9 cellular contexts compared by ENCODE assay signal in genomic region chr10:23656735-23657134, GRCh38.
DNase-seq lines count a peak whose midpoint lies in the region; TF ChIP-seq lines count a peak whose summit lies in the region.
"Had no signal": no experiment of that assay in that cellular context is flagged by ENCODE, and none has a peak within 500 bp of the region (broad histone marks: within the 10 kb centered on the region; RNA-seq: fewer than 3 reads in every experiment).

No MANE protein-coding gene starts in this region.

- no peaks in the 10 kb centered on the region for H3K36me3 Mint-ChIP-seq in neural crest cell (ENCODE audit: low read depth)

- H3K4me3 ChIP-seq in dorsolateral prefrontal cortex, result no peak overlapping the region

- no peaks in the 10 kb centered on the region for H3K4me1 Mint-ChIP-seq in neural crest cell

- no peaks in the 10 kb centered on the region for H3K9me3 Mint-ChIP-seq in neural crest cell

- TF ChIP-seq CTCF in dorsolateral prefrontal cortex (IDR thresholded peaks at IDR 0.05 in 54 of 56, conservative IDR thresholded peaks at IDR 0.05 in 2 of 56; ENCODE audit: low read depth in 1 of 56, partially characterized antibody in 56 of 56) (peak in 40 of 56 donors; percentile 9 to 48 (median 30)), neural crest cell (conservative IDR thresholded peaks at IDR 0.05) (peak; percentile 67)

- in situ Hi-C loops in KBM-7 (cut with MboI; ENCODE audit: low pct_unique_long_range_greater_than_20kb, low sequenced_read_pairs), result no loop called here

- H3K27me3 Mint-ChIP-seq in neural crest cell (ENCODE audit: low read depth), result peaks cover 3% of the 10 kb centered on the region

- no peak overlapping the region for H3K27ac Mint-ChIP-seq in neural crest cell (ENCODE audit: unreplicated experiment)

- intact Hi-C loops in dorsolateral prefrontal cortex (cut with DNase I), result no loop called here

- no peak overlapping the region for H3K4me3 Mint-ChIP-seq in neural crest cell

- H3K27me3 ChIP-seq in dorsolateral prefrontal cortex, result peaks cover 0 to 6% (median 0%) of the 10 kb centered on the region in 45 donors

- DNase-seq in DMS53 treated with DMSO at 0.1 percent for 48 hours (lab: John Stamatoyannopoulos, UW; ENCODE audit: unreplicated experiment), result peak; percentile 14
- DNase-seq in KBM-7, result peak; percentile 27
- no peak for DNase-seq in dorsolateral prefrontal cortex
- DNase-seq in neural crest cell (ENCODE audit: low read depth, low spot score), result no peak
- no peak for DNase-seq in stimulated activated CD4-positive, alpha-beta T cell treated with anti-CD3 and anti-CD28 coated beads, Interleukin-2, amount 100 ng/mL, for 48 hours
- DNase-seq in cerebellar nuclear complex (lab: John Stamatoyannopoulos, UW), result no peak
- no peak for DNase-seq in globus pallidus (ENCODE audit: low spot score)
- DNase-seq in NCI-H69 (lab: John Stamatoyannopoulos, UW), result no peak
- DNase-seq: RPMI8226 had no signal

- no peak overlapping the region for H3K27ac ChIP-seq in dorsolateral prefrontal cortex

Comparison
In these comparisons a context has a peak if more than half of its experiments do, and no peak if none do; other contexts are left out.
1. DNase-seq: peak in DMS53 treated with DMSO at 0.1 percent for 48 hours (single experiment) and KBM-7 (single experiment); none in dorsolateral prefrontal cortex (0 of 10), neural crest cell (single experiment), stimulated activated CD4-positive, alpha-beta T cell treated with anti-CD3 and anti-CD28 coated beads, Interleukin-2, amount 100 ng/mL, for 48 hours (0 of 2), cerebellar nuclear complex (0 of 2), globus pallidus (single experiment) and NCI-H69 (single experiment).